18 cellular contexts compared by ENCODE assay signal in genomic region chr2:55365303-55365702, GRCh38. TPM values are rescaled to one million over a fixed set of nuclear protein-coding genes. Genes with fewer than 3 reads are reported as not detected.
DNase-seq lines count a peak whose midpoint lies in the region; ATAC-seq and TF ChIP-seq lines count a peak whose summit lies in the region.
"Had no signal": no experiment of that assay in that cellular context is flagged by ENCODE, and none has a peak within 500 bp of the region (broad histone marks: within the 10 kb centered on the region; RNA-seq: fewer than 3 reads in every experiment).

No MANE protein-coding gene starts in this region.

- H3K79me2 ChIP-seq in Karpas-422 (ENCODE audit: low read length), result peaks cover 60% of the 10 kb centered on the region
- H3K79me2 ChIP-seq in hepatocyte, result no peaks in the 10 kb centered on the region

- peak overlapping the region; percentile 36 for H3K4me2 ChIP-seq in Karpas-422 (ENCODE audit: low read depth, low read length, poor library complexity, severe bottlenecking)
- H3K4me2 ChIP-seq in hepatocyte, result no peak overlapping the region

- peak; percentile 64 for DNase-seq in Karpas-422
- peak; percentile 47 for DNase-seq in SKM-1 treated with dmso at 0.1 percent for 144 hours (lab: John Stamatoyannopoulos, UW; ENCODE audit: unreplicated experiment)
- peak; percentile 17 to 25 for DNase-seq in erythroblast (lab: John Stamatoyannopoulos, UW)
- no peak for DNase-seq in thoracic aorta (ENCODE audit: low spot score)
- DNase-seq in GM19240 (ENCODE audit: insufficient read length, low spot score), result no peak
- DNase-seq in hepatocyte (ENCODE audit: low spot score), result no peak
- no peak for DNase-seq in G401 (ENCODE audit: low spot score)
- no peak for DNase-seq in HuH-7 (ENCODE audit: low spot score)
- DNase-seq: activated CD4-positive, CD25-positive, alpha-beta regulatory T cell treated with anti-CD3 and anti-CD28 coated beads, Interleukin-2, amount 50 U/mL, for 72 hours; CD4-positive, alpha-beta T cell; cortex of kidney; H7; mesenchymal stem cell; MM.1S; PC-3; stimulated activated CD4-positive, alpha-beta T cell treated with anti-CD3 and anti-CD28 coated beads, Interleukin-4, amount 100 ng/mL, for 4 hours; T-cell had no signal

- H3K27ac ChIP-seq in Karpas-422 (ENCODE audit: low read length) (peak overlapping the region; percentile 59), thoracic aorta (peak overlapping the region; percentile 4 to 49), hepatocyte (no peak overlapping the region)

- WGBS in hepatocyte (ENCODE audit: low lambda C conversion rate, missing lambda C conversion rate), result 91% methylated on average over 3 of the region's 3 CpGs

- H3K36me3 ChIP-seq in Karpas-422 (ENCODE audit: insufficient read depth, low read length) (peaks cover 54% of the 10 kb centered on the region), thoracic aorta (no peaks in the 10 kb centered on the region), hepatocyte (replicated peaks; ENCODE audit: insufficient read depth, low read depth) (no peaks in the 10 kb centered on the region)

- TF ChIP-seq CTCF in thoracic aorta (IDR thresholded peaks at IDR 0.05) (no peak), hepatocyte (IDR thresholded peaks at IDR 0.05; ENCODE audit: poor library complexity) (no peak)

- H3K9me3 ChIP-seq in Karpas-422 (ENCODE audit: low read length), result no peaks in the 10 kb centered on the region
- H3K9me3 ChIP-seq in thoracic aorta, result no peaks in the 10 kb centered on the region
- no peaks in the 10 kb centered on the region for H3K9me3 ChIP-seq in hepatocyte (ENCODE audit: low read depth)

- no peaks in the 10 kb centered on the region for H3K27me3 ChIP-seq in Karpas-422 (ENCODE audit: low read length)
- no peaks in the 10 kb centered on the region for H3K27me3 ChIP-seq in thoracic aorta (replicated peaks; ENCODE audit: insufficient read depth)
- no peaks in the 10 kb centered on the region for H3K27me3 ChIP-seq in hepatocyte

- in situ Hi-C loops in G401 (cut with HindIII; ENCODE audit: low sequenced_read_pairs), result no loop called here

- ATAC-seq in thoracic aorta (ENCODE audit: insufficient number of reproducible peaks, low FRiP score, low read depth), result no peak
- ATAC-seq: stimulated activated effector memory CD8-positive, alpha-beta T cell treated with anti-CD3 and anti-CD28 coated beads, Interleukin-12 subunit alpha, Interleukin-12 subunit beta, amount 100 ng/mL, for 72 hours; T-cell had no signal

- no peak for TF ChIP-seq POLR2A in erythroblast (IDR thresholded peaks at IDR 0.05; ENCODE audit: low read length)

- H3K9ac ChIP-seq in Karpas-422 (ENCODE audit: low read length), result no peak overlapping the region

- H3K4me3 ChIP-seq in Karpas-422 (ENCODE audit: low read length), result no peak overlapping the region
- no peak overlapping the region for H3K4me3 ChIP-seq in thoracic aorta
- no peak overlapping the region for H3K4me3 ChIP-seq in hepatocyte

- H4K20me1 ChIP-seq in Karpas-422 (ENCODE audit: insufficient read depth, low read depth, low read length) (no peaks in the 10 kb centered on the region), hepatocyte (ENCODE audit: insufficient read depth, poor library complexity, severe bottlenecking) (no peaks in the 10 kb centered on the region)

- H2AFZ ChIP-seq in Karpas-422 (ENCODE audit: low read length) (no peak overlapping the region), hepatocyte (no peak overlapping the region)

- H3K4me1 ChIP-seq in Karpas-422 (ENCODE audit: low read length), result peaks cover 46% of the 10 kb centered on the region
- peaks cover 22 to 31% of the 10 kb centered on the region in 2 donors for H3K4me1 ChIP-seq in thoracic aorta (ENCODE audit: control insufficient read depth in 1 of 2, low read depth in 2 of 2)
- no peaks in the 10 kb centered on the region for H3K4me1 ChIP-seq in hepatocyte (ENCODE audit: insufficient read depth)

- no peaks in the 10 kb centered on the region for H3K9me2 ChIP-seq in Karpas-422 (replicated peaks; ENCODE audit: insufficient read depth, low read length)
- H3K9me2 ChIP-seq in hepatocyte (replicated peaks; ENCODE audit: insufficient read depth), result no peaks in the 10 kb centered on the region

RNA-seq across cellular contexts. Expression of gene CCDC88A, which starts 54.4 kb away (rescaled TPM):
- 129 and 262 TPM in 2 replicates for total RNA-seq in Karpas-422 (2014; rRNA removed; shearing (Covaris generic); ENCODE audit: low replicate concordance)
- 10 to 100 TPM; 50.0 to 74.5 TPM for total RNA-seq in thoracic aorta
- total RNA-seq in hepatocyte, result 30.4 and 31.0 TPM in 2 replicates
- polyA plus RNA-seq in hepatocyte, result 12.2 and 16.6 TPM in 2 replicates
- total RNA-seq in G401 (2014; rRNA removed; shearing (Covaris generic)), result 22.6 and 39.9 TPM in 2 replicates

Comparison
In these comparisons a context has a peak if more than half of its experiments do, and no peak if none do; other contexts are left out.
1. DNase-seq: peak in Karpas-422 (single experiment), SKM-1 treated with dmso at 0.1 percent for 144 hours (single experiment) and erythroblast (2 of 2); none in thoracic aorta (single experiment), GM19240 (single experiment), hepatocyte (single experiment), G401 (single experiment) and HuH-7 (single experiment).